ENCODE assay signal across 19 cellular contexts in genomic region chr2:112335600-112335999, GRCh38.
"Had no signal": no experiment of that assay in that cellular context is flagged by ENCODE, and none has a peak within 500 bp of the region (broad histone marks: within the 10 kb centered on the region; RNA-seq: fewer than 3 reads in every experiment).

No MANE protein-coding gene starts in this region.

- ATAC-seq: gastroesophageal sphincter; left cardiac atrium; left ventricle myocardium superior; stimulated activated naive B cell treated with anti-CD40 and anti-IgM and Interleukin-4, amounts not matched to agents 10 μg/mL and 1 μg/mL and 100 μg/mL, for 72 hours; stimulated activated naive CD8-positive, alpha-beta T cell treated with anti-CD3 and anti-CD28 coated beads, Interleukin-15, amount 100 ng/mL, for 72 hours had no signal

- DNase-seq: colonic mucosa; dermis blood vessel endothelial cell; esophagus squamous epithelium; foreskin fibroblast; immature natural killer cell; left cardiac atrium; left ventricle myocardium superior; mesendoderm; naive B cell; nephron progenitor cell; posterior cingulate gyrus; sigmoid colon; stimulated activated CD4-positive, alpha-beta T cell treated with anti-CD3 and anti-CD28 coated beads, Interleukin-2, amount 100 ng/mL, for 24 hours; stimulated activated CD4-positive, alpha-beta T cell treated with anti-CD3 and anti-CD28 coated beads, Interleukin-4, amount 100 ng/mL, for 4 hours; stimulated activated naive B cell treated with anti-CD40 and anti-IgM and Interleukin-4, amounts not matched to agents 10 μg/mL and 1 μg/mL and 100 μg/mL, for 72 hours; stimulated activated naive CD8-positive, alpha-beta T cell treated with anti-CD3 and anti-CD28 coated beads, Interleukin-15, amount 100 ng/mL, for 72 hours; transverse colon had no signal

- FAIRE-seq: endometrium had no signal
